Comparison of ENCODE assay signal across 10 cellular contexts in the genomic region with DNA sequence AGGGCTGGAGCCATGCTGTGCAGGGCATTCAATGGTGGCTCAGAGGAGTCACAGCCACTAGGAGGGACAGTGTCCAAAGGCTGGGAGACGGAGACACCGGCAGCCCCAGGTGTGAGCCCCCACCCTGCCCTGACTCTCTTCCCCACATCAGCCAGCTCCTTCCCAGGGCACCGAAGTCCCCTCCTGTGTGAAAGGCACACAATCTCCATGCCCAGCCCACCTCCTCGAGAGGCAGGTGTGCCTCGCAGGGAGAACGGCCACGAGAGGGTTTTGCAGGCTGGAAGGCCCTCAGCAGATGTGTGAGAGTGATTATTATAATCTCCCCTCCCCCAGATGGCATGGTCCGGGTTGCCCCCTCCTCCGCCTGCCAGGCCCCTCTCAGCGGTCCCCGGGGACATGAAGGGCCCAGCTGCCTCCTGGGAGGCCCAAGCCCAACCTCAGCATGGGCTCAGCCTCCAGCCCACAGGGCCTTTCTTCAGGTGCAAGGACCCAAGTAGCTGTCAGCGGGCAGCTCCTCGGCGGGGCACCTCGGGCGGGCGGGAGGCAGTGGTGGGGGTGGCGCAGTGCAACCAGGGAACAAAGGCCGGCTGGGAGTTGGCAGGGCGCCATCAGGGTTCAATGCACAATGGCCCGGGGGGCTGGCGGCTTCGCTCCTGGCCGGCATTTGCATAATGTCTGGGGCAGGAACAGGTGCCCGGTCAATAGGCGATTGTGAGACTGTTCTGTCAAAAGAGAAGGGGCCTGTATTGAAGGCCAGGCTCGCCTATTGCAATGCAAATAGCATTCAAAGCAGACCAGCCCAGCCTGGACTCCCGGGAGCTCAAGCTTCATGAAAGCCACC.
DNase-seq lines count a peak whose midpoint lies in the region; ATAC-seq and TF ChIP-seq lines count a peak whose summit lies in the region.
"Had no signal": no experiment of that assay in that cellular context is flagged by ENCODE, and none has a peak within 500 bp of the region (broad histone marks: within the 10 kb centered on the region; RNA-seq: fewer than 3 reads in every experiment).

No MANE protein-coding gene starts in this region.

- H3K27ac ChIP-seq in breast epithelium (no peak overlapping the region), mammary epithelial cell (ENCODE audit: insufficient read depth, low read depth, low read length) (no peak overlapping the region), Peyer's patch (peak overlapping the region in 2 of 4 donors; percentile 5 to 17), upper lobe of right lung (no peak overlapping the region)
- H3K27ac ChIP-seq: right atrium auricular region had no signal

- no TSS peak for BruUV-seq in mammary epithelial cell (replicated peaks; lab: Mats Ljungman, UMichigan)

- no peak for TF ChIP-seq CTCF in breast epithelium (IDR thresholded peaks at IDR 0.05)
- no peak for TF ChIP-seq CTCF in mammary epithelial cell (conservative IDR thresholded peaks at IDR 0.05 in 1 of 2, IDR thresholded peaks at IDR 0.05 in 1 of 2; ENCODE audit: extremely low read depth in 1 of 2, insufficient read depth in 1 of 2, low read depth in 1 of 2, low read length in 2 of 2)
- TF ChIP-seq CTCF in Peyer's patch (IDR thresholded peaks at IDR 0.05), result no peak
- no peak for TF ChIP-seq CTCF in upper lobe of right lung (IDR thresholded peaks at IDR 0.05)

- H3K9me3 ChIP-seq in breast epithelium (no peaks in the 10 kb centered on the region), mammary epithelial cell (replicated peaks; ENCODE audit: insufficient read depth, low read length) (no peaks in the 10 kb centered on the region), Peyer's patch (no peaks in the 10 kb centered on the region), upper lobe of right lung (no peaks in the 10 kb centered on the region)
- H3K9me3 ChIP-seq: right atrium auricular region had no signal

- H3K4me1 ChIP-seq in breast epithelium (peaks cover 0 to 5% of the 10 kb centered on the region in 2 donors), mammary epithelial cell (ENCODE audit: insufficient read depth, low read length) (no peaks in the 10 kb centered on the region), Peyer's patch (peaks cover 0 to 13% (median 2%) of the 10 kb centered on the region in 4 donors), upper lobe of right lung (no peaks in the 10 kb centered on the region)
- H3K4me1 ChIP-seq: right atrium auricular region had no signal

- H3K4me3 ChIP-seq in breast epithelium, result no peak overlapping the region
- H3K4me3 ChIP-seq in mammary epithelial cell (replicated peaks in 1 of 3; ENCODE audit: insufficient read depth in 1 of 3, low read depth in 2 of 3, low read length in 3 of 3), result no peak overlapping the region
- H3K4me3 ChIP-seq in Peyer's patch, result peak overlapping the region in 1 of 4 donors; percentile 16
- H3K4me3 ChIP-seq in upper lobe of right lung, result no peak overlapping the region
- H3K4me3 ChIP-seq: right atrium auricular region had no signal

- no peaks in the 10 kb centered on the region for H4K20me1 ChIP-seq in mammary epithelial cell (ENCODE audit: insufficient read depth, low read length)

- no peak overlapping the region for H3K9ac ChIP-seq in mammary epithelial cell (ENCODE audit: insufficient read depth, low read length)

- CTCF ChIA-PET in mammary epithelial cell (lab: Charles Lee; ENCODE audit: low non-redundant PET), result no interaction called here

- no peak for ATAC-seq in upper lobe of right lung
- ATAC-seq in HG02973 (IDR thresholded peaks at IDR 0.05; ENCODE audit: unreplicated experiment), result no peak
- no peak for ATAC-seq in HG03097 (IDR thresholded peaks at IDR 0.05; ENCODE audit: low FRiP score, unreplicated experiment)

- 81% methylated on average over 10 of the region's 28 CpGs for WGBS in mammary epithelial cell (ENCODE audit: low coverage, missing lambda C conversion rate)

- no peaks in the 10 kb centered on the region for H3K79me2 ChIP-seq in mammary epithelial cell (ENCODE audit: insufficient read depth, low read length)

- TF ChIP-seq POLR2A in breast epithelium (IDR thresholded peaks at IDR 0.05) (no peak), Peyer's patch (IDR thresholded peaks at IDR 0.05) (no peak)

- H3K4me2 ChIP-seq in mammary epithelial cell (ENCODE audit: insufficient read depth, low read depth, low read length), result no peak overlapping the region

- intact Hi-C loops in breast epithelium (cut with DNase I; ENCODE audit: low total_unique reads) (loop anchor here (2.0 kb wide), 1 partner anchor 63 kb away; no protein-coding TSS in a partner anchor), mammary epithelial cell (cut with micrococcal nuclease) (no loop called here), upper lobe of right lung (cut with DNase I) (no loop called here)

- no peak overlapping the region for H2AFZ ChIP-seq in mammary epithelial cell (ENCODE audit: low read depth, low read length)

- H3K27me3 ChIP-seq in breast epithelium (no peaks in the 10 kb centered on the region), mammary epithelial cell (ENCODE audit: insufficient read depth, low read length) (no peaks in the 10 kb centered on the region), Peyer's patch (no peaks in the 10 kb centered on the region), upper lobe of right lung (no peaks in the 10 kb centered on the region)
- H3K27me3 ChIP-seq: right atrium auricular region had no signal

- in situ Hi-C loops in mammary epithelial cell (cut with MboI; ENCODE audit: low sequenced_read_pairs in 2 of 2), result no loop called here

- DNase-seq in breast epithelium (ENCODE audit: low spot score in 2 of 2), result peak; percentile 39 to 69
- no peak for DNase-seq in mammary epithelial cell
- peak; percentile 28 to 89 (median 85) for DNase-seq in Peyer's patch
- DNase-seq in inferior parietal cortex (ENCODE audit: extremely low spot score), result peak; percentile 86
- peak; percentile 67 for DNase-seq in upper lobe of right lung
- no peak for DNase-seq in T1000 (lab: John Stamatoyannopoulos, UW)
- DNase-seq: T-helper 2 cell had no signal

- H3K36me3 ChIP-seq in breast epithelium (no peaks in the 10 kb centered on the region), mammary epithelial cell (ENCODE audit: insufficient read depth, low read length) (no peaks in the 10 kb centered on the region), Peyer's patch (no peaks in the 10 kb centered on the region), upper lobe of right lung (no peaks in the 10 kb centered on the region)
- H3K36me3 ChIP-seq: right atrium auricular region had no signal

- dilution Hi-C loops in mammary epithelial cell (cut with HindIII; ENCODE audit: low sequenced_read_pairs), result no loop called here

Comparison
In these comparisons a context has a peak if more than half of its experiments do, and no peak if none do; other contexts are left out.
1. DNase-seq: peak in breast epithelium (2 of 2), Peyer's patch (3 of 3), inferior parietal cortex (single experiment) and upper lobe of right lung (single experiment); none in mammary epithelial cell (single experiment) and T1000 (single experiment).